ENCODE assay signal across 30 cellular contexts in genomic region chr4:140533951-140534480, GRCh38. TPM values are rescaled to one million over a fixed set of nuclear protein-coding genes. Genes with fewer than 3 reads are reported as not detected.
A peak's percentile ranks its signal among the peaks of the same experiment; 100 is the strongest.
DNase-seq lines count a peak whose midpoint lies in the region; FAIRE-seq and TF ChIP-seq lines count a peak whose summit lies in the region.
"Had no signal": no experiment of that assay in that cellular context is flagged by ENCODE, and none has a peak within 500 bp of the region (broad histone marks: within the 10 kb centered on the region; RNA-seq: fewer than 3 reads in every experiment).

No MANE protein-coding gene starts in this region.

- H3K9me3 ChIP-seq in osteoblast (ENCODE audit: low read depth, low read length): no peaks in the 10 kb centered on the region
- H3K9me3 ChIP-seq: BLaER1, psoas muscle, upper lobe of left lung had no signal

- H3K4me2 ChIP-seq in osteoblast (ENCODE audit: insufficient read depth, low read length): no peak overlapping the region
- H3K4me2 ChIP-seq: BLaER1, GM23338 had no signal

- peak overlapping the region; percentile 63 for H3K27ac ChIP-seq in osteoblast (ENCODE audit: low read depth, low read length)
- H3K27ac ChIP-seq: BLaER1, dorsolateral prefrontal cortex, psoas muscle, upper lobe of left lung had no signal

- no peaks in the 10 kb centered on the region for H4K20me1 ChIP-seq in osteoblast (ENCODE audit: insufficient read depth, low read length)
- H4K20me1 ChIP-seq: BLaER1 had no signal

- TF ChIP-seq POLR2A in erythroblast (IDR thresholded peaks at IDR 0.05; ENCODE audit: low read length): no peak

- H3K27me3 ChIP-seq in osteoblast (ENCODE audit: insufficient read depth, low read length): no peaks in the 10 kb centered on the region
- H3K27me3 ChIP-seq: BLaER1, dorsolateral prefrontal cortex, upper lobe of left lung had no signal

- no peak overlapping the region for H3K4me3 ChIP-seq in osteoblast (ENCODE audit: insufficient read depth, low read length)
- H3K4me3 ChIP-seq: BLaER1, dorsolateral prefrontal cortex, GM23338, psoas muscle, upper lobe of left lung had no signal

- no peak for FAIRE-seq in D721Med (lab: Jason Lieb, UNC)

- H2AFZ ChIP-seq in osteoblast (ENCODE audit: low read length): peak overlapping the region; percentile 13
- H2AFZ ChIP-seq: GM23338 had no signal

- peaks cover 7% of the 10 kb centered on the region for H3K4me1 ChIP-seq in osteoblast (ENCODE audit: insufficient read depth, low read length)
- H3K4me1 ChIP-seq: BLaER1, psoas muscle, upper lobe of left lung had no signal

- TF ChIP-seq CTCF in osteoblast (IDR thresholded peaks at IDR 0.05; ENCODE audit: extremely low read depth, low read depth, low read length) (no peak), D721Med (IDR thresholded peaks at IDR 0.05; ENCODE audit: insufficient read depth, missing control alignments) (no peak)

- H3K36me3 ChIP-seq in osteoblast (ENCODE audit: insufficient read depth, low read length): peaks cover 6% of the 10 kb centered on the region

- H3K79me2 ChIP-seq in osteoblast (ENCODE audit: insufficient read depth, low read length): no peaks in the 10 kb centered on the region

- peak; percentile 35 for DNase-seq in HCEC 1CT
- DNase-seq in amniotic epithelial cell (ENCODE audit: low read depth): peak; percentile 55
- DNase-seq in fibroblast of peridontal ligament (ENCODE audit: extremely low read depth): peak; percentile 55
- peak; percentile 57 for DNase-seq in osteoblast (ENCODE audit: insufficient read length, low spot score, missing footprints)
- DNase-seq in D721Med (ENCODE audit: insufficient read length, low spot score): no peak
- no peak for DNase-seq in midbrain (lab: John Stamatoyannopoulos, UW)
- DNase-seq in erythroblast (lab: John Stamatoyannopoulos, UW): no peak
- no peak for DNase-seq in NCI-H2171 (lab: John Stamatoyannopoulos, UW)
- DNase-seq: activated CD4-positive, alpha-beta T cell treated with anti-CD3 and anti-CD28 coated beads, Interleukin-2, amount 10 ng/mL, durations not matched to agents 7 days and 5 days; activated gamma-delta T cell; activated naive CD8-positive, alpha-beta T cell treated with anti-CD3 and anti-CD28 coated beads, Interleukin-2, amount 10 ng/mL, durations not matched to agents 7 days and 5 days; activated T-cell treated with anti-CD3 and anti-CD28 coated beads, Interleukin-2, amount 50 U/mL, for 1 hour; cerebellar nuclear complex; DMS79; dorsolateral prefrontal cortex; head of caudate nucleus; NCI-H1092 treated with DMSO at 0.1 percent for 48 hours; NCI-H187; NCI-H2171 treated with DMSO at 0.1 percent for 48 hours; NCI-H510A; nucleus accumbens; psoas muscle; RPMI8226; T-cell; upper lobe of left lung had no signal

RNA-seq across cellular contexts. Expression of gene ELMOD2, which starts 10.0 kb away (rescaled TPM):
- 33.6 and 35.1 TPM in 2 replicates for total RNA-seq in osteoblast

RNA-seq across cellular contexts. Expression of gene UCP1, which starts 34.7 kb away (rescaled TPM):
- total RNA-seq in osteoblast: not detected in 2 replicates
- total RNA-seq: activated CD4-positive, alpha-beta T cell treated with anti-CD3 and anti-CD28 coated beads, Interleukin-2, amount 10 ng/mL, durations not matched to agents 7 days and 5 days; activated naive CD8-positive, alpha-beta T cell treated with anti-CD3 and anti-CD28 coated beads, Interleukin-2, amount 10 ng/mL, durations not matched to agents 7 days and 5 days; dorsolateral prefrontal cortex; fibroblast of villous mesenchyme; lower leg skin; psoas muscle; T-cell; upper lobe of left lung had no signal

RNA-seq across cellular contexts. Expression of gene MGAT4D, which starts 35.9 kb away (rescaled TPM):
- not detected in 2 replicates for total RNA-seq in osteoblast
- total RNA-seq: activated CD4-positive, alpha-beta T cell treated with anti-CD3 and anti-CD28 coated beads, Interleukin-2, amount 10 ng/mL, durations not matched to agents 7 days and 5 days; activated naive CD8-positive, alpha-beta T cell treated with anti-CD3 and anti-CD28 coated beads, Interleukin-2, amount 10 ng/mL, durations not matched to agents 7 days and 5 days; fibroblast of villous mesenchyme; GM23338; kidney epithelial cell; lower leg skin; psoas muscle; T-cell had no signal

Comparison
In these comparisons a context has a peak if more than half of its experiments do, and no peak if none do; other contexts are left out.
1. DNase-seq: peak in HCEC 1CT (single experiment), amniotic epithelial cell (single experiment), fibroblast of peridontal ligament (single experiment) and osteoblast (single experiment); none in D721Med (single experiment), midbrain (single experiment), erythroblast (0 of 2) and NCI-H2171 (single experiment).